9 cellular contexts compared by ENCODE assay signal in the genomic region with DNA sequence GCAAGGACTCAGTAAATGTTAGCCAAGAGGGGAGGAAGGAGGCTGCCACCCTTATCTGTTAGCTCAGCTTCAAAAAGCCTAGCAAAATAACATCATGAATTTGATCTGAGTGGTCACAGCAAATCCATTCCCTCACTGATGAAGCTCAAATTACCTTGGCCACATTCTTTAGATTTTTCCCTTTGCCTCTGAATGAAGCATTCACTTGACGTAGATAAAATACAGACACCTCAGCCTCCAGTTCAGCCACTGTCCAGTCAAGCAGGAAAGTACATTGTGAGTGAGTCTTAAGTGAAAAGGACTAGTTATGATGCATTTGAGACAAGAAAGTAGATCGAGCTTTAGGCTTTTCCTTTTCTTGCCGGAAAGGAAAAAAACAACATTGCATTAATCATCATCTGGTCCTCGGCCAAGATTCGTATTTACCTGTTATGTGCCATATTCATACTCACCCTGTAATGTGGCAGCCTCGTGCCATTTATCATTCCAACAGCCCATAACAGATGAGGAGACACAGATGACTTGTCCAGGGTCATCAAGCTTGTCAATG.
A peak's percentile ranks its signal among the peaks of the same experiment; 100 is the strongest.
DNase-seq lines count a peak whose midpoint lies in the region; ATAC-seq, FAIRE-seq and TF ChIP-seq lines count a peak whose summit lies in the region.
"Had no signal": no experiment of that assay in that cellular context is flagged by ENCODE, and none has a peak within 500 bp of the region (broad histone marks: within the 10 kb centered on the region; RNA-seq: fewer than 3 reads in every experiment).

No MANE protein-coding gene starts in this region.

- peaks cover 10% of the 10 kb centered on the region for H3K36me3 Mint-ChIP-seq in T-helper 2 cell treated with Interferon-gamma antibody and Interleukin-4, amounts not matched to agents 5 μg/mL and 100 μg/mL, for 36 hours (ENCODE audit: low read depth)

- in situ Hi-C loops in HepG2 (cut with HindIII; ENCODE audit: extremely low pct_ligation_motif_present, low pct_unique_long_range_greater_than_20kb): no loop called here

- ATAC-seq in HepG2 (no peak; the same call in 2 of the 3 replicates), right lobe of liver (no peak), left colon (peak; percentile 65), GM19351 (IDR thresholded peaks at IDR 0.05; ENCODE audit: unreplicated experiment) (no peak)
- ATAC-seq: activated naive CD4-positive, alpha-beta T cell treated with anti-CD3 and anti-CD28 coated beads, Interleukin-2, amount 50 U/mL, for 72 hours had no signal

- TF ChIP-seq EP300 in HepG2 (IDR thresholded peaks at IDR 0.05; ENCODE audit: low read depth in 2 of 2, low read length in 2 of 2) (no peak), HepG2 (CRISPR knock-in tag; IDR thresholded peaks at IDR 0.05; ENCODE audit: borderline replicate concordance) (no peak)

- FAIRE-seq in HepG2 (lab: Jason Lieb, UNC): no peak

- H3K9ac ChIP-seq in HepG2 (ENCODE audit: insufficient read depth, low read depth, low read length): no peak overlapping the region

- H4K20me1 ChIP-seq in HepG2 (ENCODE audit: insufficient read depth, low read length): no peaks in the 10 kb centered on the region

- H3K79me2 ChIP-seq in HepG2 (ENCODE audit: insufficient read depth, low read length): no peaks in the 10 kb centered on the region

- no peak for TF ChIP-seq POLR2A in HepG2 (IDR thresholded peaks at IDR 0.05; ENCODE audit: insufficient read depth in 1 of 2, low read depth in 2 of 2, low read length in 2 of 2)
- TF ChIP-seq POLR2A in right lobe of liver (IDR thresholded peaks at IDR 0.05): no peak

- H3K27ac ChIP-seq in HepG2 (ENCODE audit: extremely low read length, insufficient read depth, low read length) (peak overlapping the region; percentile 21), right lobe of liver (no peak overlapping the region)

- no peaks in the 10 kb centered on the region for H3K9me3 Mint-ChIP-seq in T-helper 2 cell treated with Interferon-gamma antibody and Interleukin-4, amounts not matched to agents 5 μg/mL and 100 μg/mL, for 36 hours

- H3K27ac Mint-ChIP-seq in T-helper 2 cell treated with Interferon-gamma antibody and Interleukin-4, amounts not matched to agents 5 μg/mL and 100 μg/mL, for 36 hours: no peak overlapping the region

- no peak for TF ChIP-seq RAD21 in HepG2 (CRISPR knock-in tag; IDR thresholded peaks at IDR 0.05)

- no TSS peak for BruUV-seq in HepG2 (replicated peaks; lab: Mats Ljungman, UMichigan)

- CTCF ChIA-PET in HepG2 (lab: Yijun Ruan, JAX; ENCODE audit: low intra/inter-chr PET ratio, low total read pairs): no interaction called here

- H3K4me2 ChIP-seq in HepG2 (ENCODE audit: low read depth, low read length): 0 out of 2 replicates have a peak overlapping the region, but pooled peaks have one; percentile 2

- TF ChIP-seq CTCF in HepG2 (CRISPR knock-in tag; IDR thresholded peaks at IDR 0.05): no peak
- TF ChIP-seq CTCF in right lobe of liver (IDR thresholded peaks at IDR 0.05): no peak

- H3K4me3 ChIP-seq in HepG2 (replicated peaks in 1 of 3; ENCODE audit: insufficient read depth in 1 of 3, low read depth in 2 of 3, low read length in 3 of 3) (no peak overlapping the region), right lobe of liver (no peak overlapping the region)

- H2AFZ ChIP-seq in HepG2 (ENCODE audit: low read length): no peak overlapping the region

- no peaks in the 10 kb centered on the region for H3K27me3 Mint-ChIP-seq in T-helper 2 cell treated with Interferon-gamma antibody and Interleukin-4, amounts not matched to agents 5 μg/mL and 100 μg/mL, for 36 hours (ENCODE audit: low read depth)

- no peaks in the 10 kb centered on the region for H3K9me3 ChIP-seq in HepG2 (ENCODE audit: low read length)
- no peaks in the 10 kb centered on the region for H3K9me3 ChIP-seq in right lobe of liver

- peaks cover 23% of the 10 kb centered on the region for H3K4me1 Mint-ChIP-seq in T-helper 2 cell treated with Interferon-gamma antibody and Interleukin-4, amounts not matched to agents 5 μg/mL and 100 μg/mL, for 36 hours (ENCODE audit: low read depth)

- intact Hi-C loops in HepG2 (cut with micrococcal nuclease; ENCODE audit: unreplicated experiment): no loop called here
- intact Hi-C loops in right lobe of liver (cut with DNase I): no loop called here
- intact Hi-C loops in left colon (cut with DNase I, micrococcal nuclease): no loop called here

- DNase-seq in HepG2 (ENCODE audit: low spot score) (peak; percentile 70), right lobe of liver (no peak), astrocyte of the hippocampus (ENCODE audit: low read depth, low spot score) (peak; percentile 87), left colon (peak in 1 of 2 donors; percentile 43)
- no peak for DNase-seq in activated CD8-positive, alpha-beta memory T cell treated with anti-CD3 and anti-CD28 coated beads for 24 hours
- DNase-seq in T-helper 2 cell treated with Interferon-gamma antibody and Interleukin-4, amounts not matched to agents 5 μg/mL and 100 μg/mL, for 36 hours (ENCODE audit: low spot score): no peak
- DNase-seq in NK-92 treated with Interleukin-12 subunit alpha and Interleukin-12 subunit beta, amount 100 ng/mL, for 24 hours (lab: John Stamatoyannopoulos, UW): no peak

- H3K4me1 ChIP-seq in HepG2 (ENCODE audit: insufficient read depth, low read length) (peaks cover 30% of the 10 kb centered on the region), right lobe of liver (no peaks in the 10 kb centered on the region)

- H3K36me3 ChIP-seq in HepG2 (replicated peaks in 1 of 2; ENCODE audit: control insufficient read depth in 1 of 2, insufficient read depth in 2 of 2, low read length in 2 of 2) (no peaks in the 10 kb centered on the region; a peak in 1 of 5 replicates), right lobe of liver (no peaks in the 10 kb centered on the region)

- POLR2A ChIA-PET in HepG2 (lab: Yijun Ruan, JAX): no interaction called here

- no peaks in the 10 kb centered on the region for H3K27me3 ChIP-seq in HepG2 (ENCODE audit: control insufficient read depth in 1 of 2, insufficient read depth in 2 of 2, low read length in 2 of 2)
- H3K27me3 ChIP-seq in right lobe of liver: no peaks in the 10 kb centered on the region

- H3K4me3 Mint-ChIP-seq in T-helper 2 cell treated with Interferon-gamma antibody and Interleukin-4, amounts not matched to agents 5 μg/mL and 100 μg/mL, for 36 hours: no peak overlapping the region

- 74% methylated on average over 6 of the region's 6 CpGs for WGBS in HepG2 (ENCODE audit: low lambda C conversion rate)
- 55% methylated on average over 6 of the region's 6 CpGs for WGBS in right lobe of liver (ENCODE audit: insufficient coverage, low coverage, low lambda C conversion rate, missing lambda C conversion rate)

TF ChIP-seq in HepG2, 621 proteins besides CTCF, POLR2A, EP300 and RAD21:
- TF ChIP-seq, protein P1, sequence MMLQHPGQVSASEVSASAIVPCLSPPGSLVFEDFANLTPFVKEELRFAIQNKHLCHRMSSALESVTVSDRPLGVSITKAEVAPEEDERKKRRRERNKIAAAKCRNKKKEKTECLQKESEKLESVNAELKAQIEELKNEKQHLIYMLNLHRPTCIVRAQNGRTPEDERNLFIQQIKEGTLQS (CRISPR knock-in tag; IDR thresholded peaks at IDR 0.05): no peak
- TF ChIP-seq FOXA3 (CRISPR knock-in tag; IDR thresholded peaks at IDR 0.05) (no peak), ZNF235 (CRISPR knock-in tag; IDR thresholded peaks at IDR 0.05; ENCODE audit: borderline replicate concordance) (no peak), MTA3 (CRISPR knock-in tag; IDR thresholded peaks at IDR 0.05) (no peak), TEAD3 (CRISPR knock-in tag; optimal IDR thresholded peaks at IDR 0.05; ENCODE audit: borderline replicate concordance) (peak; percentile 20), SIX4 (CRISPR knock-in tag; IDR thresholded peaks at IDR 0.05) (peak; percentile 57; the same call in 1 of the 2 replicates), JDP2 (CRISPR knock-in tag; IDR thresholded peaks at IDR 0.05; ENCODE audit: borderline replicate concordance) (no peak), KMT2A (CRISPR knock-in tag; IDR thresholded peaks at IDR 0.05) (no peak)
TF ChIP-seq in HepG2: peak in this region for 2.

Comparison
In these comparisons a context has a peak if more than half of its experiments do, and no peak if none do; other contexts are left out.
1. DNase-seq: peak in HepG2 (single experiment) and astrocyte of the hippocampus (single experiment); none in right lobe of liver (0 of 3), activated CD8-positive, alpha-beta memory T cell treated with anti-CD3 and anti-CD28 coated beads for 24 hours (single experiment), T-helper 2 cell treated with Interferon-gamma antibody and Interleukin-4, amounts not matched to agents 5 μg/mL and 100 μg/mL, for 36 hours (single experiment) and NK-92 treated with Interleukin-12 subunit alpha and Interleukin-12 subunit beta, amount 100 ng/mL, for 24 hours (single experiment).